Comparison of ENCODE assay signal across 20 cellular contexts in genomic region chr1:54250670-54251069, GRCh38.
"Had no signal": no experiment of that assay in that cellular context is flagged by ENCODE, and none has a peak within 500 bp of the region (broad histone marks: within the 10 kb centered on the region; RNA-seq: fewer than 3 reads in every experiment).

No MANE protein-coding gene starts in this region.

- H2AFZ ChIP-seq: neural progenitor cell had no signal

- H3K4me1 Mint-ChIP-seq: activated naive CD8-positive, alpha-beta T cell treated with anti-CD3 and anti-CD28 coated beads for 36 hours had no signal

- H3K36me3 Mint-ChIP-seq: WTC11 had no signal

- H3K27ac Mint-ChIP-seq: activated naive CD8-positive, alpha-beta T cell treated with anti-CD3 and anti-CD28 coated beads for 36 hours; naive thymus-derived CD4-positive, alpha-beta T cell had no signal

- H3K27me3 ChIP-seq: colonic mucosa, dorsolateral prefrontal cortex, esophagus muscularis mucosa, neural progenitor cell, transverse colon had no signal

- H3K4me1 ChIP-seq: colonic mucosa, lower lobe of right lung had no signal

- H3K27me3 Mint-ChIP-seq: activated naive CD8-positive, alpha-beta T cell treated with anti-CD3 and anti-CD28 coated beads for 36 hours; effector memory CD8-positive, alpha-beta T cell; naive thymus-derived CD4-positive, alpha-beta T cell had no signal

- H3K9me3 Mint-ChIP-seq: activated naive CD8-positive, alpha-beta T cell treated with anti-CD3 and anti-CD28 coated beads for 36 hours; activated T-cell treated with anti-CD3 and anti-CD28 coated beads, Interleukin-2, amount 50 U/mL, for 72 hours; effector memory CD8-positive, alpha-beta T cell; neural progenitor cell; WTC11 had no signal

- H3K27ac ChIP-seq: colonic mucosa, lower lobe of right lung, neural progenitor cell had no signal

- H3K4me3 Mint-ChIP-seq: activated naive CD8-positive, alpha-beta T cell treated with anti-CD3 and anti-CD28 coated beads for 36 hours; activated T-cell treated with anti-CD3 and anti-CD28 coated beads, Interleukin-2, amount 50 U/mL, for 72 hours; effector memory CD8-positive, alpha-beta T cell; naive thymus-derived CD4-positive, alpha-beta T cell; neural progenitor cell; WTC11 had no signal

- H3K4me2 ChIP-seq: neural progenitor cell had no signal

- DNase-seq: activated CD4-positive, alpha-beta T cell treated with anti-CD3 and anti-CD28 coated beads, Interleukin-2, amount 50 U/mL, for 4 hours; activated effector memory CD4-positive, alpha-beta T cell treated with anti-CD3 and anti-CD28 coated beads, Interleukin-2, amount 50 U/mL, for 16 hours; activated naive CD8-positive, alpha-beta T cell treated with anti-CD3 and anti-CD28 coated beads for 36 hours; activated T-cell treated with anti-CD3 and anti-CD28 coated beads, Interleukin-2, amount 50 U/mL, for 72 hours; amygdala; colonic mucosa; dorsolateral prefrontal cortex; effector memory CD8-positive, alpha-beta T cell; lower lobe of right lung; naive thymus-derived CD4-positive, alpha-beta T cell; SIG-M5; stimulated activated CD4-positive, alpha-beta T cell treated with anti-CD3 and anti-CD28 coated beads, Interleukin-4, amount 100 ng/mL, for 1 hour; stimulated activated naive CD8-positive, alpha-beta T cell treated with anti-CD3 and anti-CD28 coated beads, Interleukin-15, Interleukin-2, amounts not matched to agents 100 U/mL and 50 U/mL, for 24 hours; substantia nigra; T-helper 1 cell; T1000; transverse colon had no signal

- H3K9ac ChIP-seq: neural progenitor cell had no signal

- H3K36me3 ChIP-seq: colonic mucosa, neural progenitor cell, transverse colon had no signal

- H3K4me3 ChIP-seq: colonic mucosa, dorsolateral prefrontal cortex, esophagus muscularis mucosa, lower lobe of right lung, neural progenitor cell, transverse colon had no signal

- H3K9me3 ChIP-seq: colonic mucosa, esophagus muscularis mucosa, lower lobe of right lung, transverse colon had no signal
